ENCODE assay signal across 8 cellular contexts in genomic region chr17:82536220-82537201, GRCh38. TPM values are rescaled to one million over a fixed set of nuclear protein-coding genes. Genes with fewer than 3 reads are reported as not detected.
DNase-seq lines count a peak whose midpoint lies in the region; ATAC-seq lines count a peak whose summit lies in the region.

No MANE protein-coding gene starts in this region.

- peak overlapping the region; percentile 97 for H3K27ac ChIP-seq in GM23248

- H3K4me3 Mint-ChIP-seq in activated CD4-positive, alpha-beta memory T cell treated with anti-CD3 and anti-CD28 coated beads for 36 hours: no peak overlapping the region

- intact Hi-C loops in activated CD4-positive, alpha-beta memory T cell treated with anti-CD3 and anti-CD28 coated beads for 36 hours (cut with micrococcal nuclease): no loop called here

- ATAC-seq in GM21390 (IDR thresholded peaks at IDR 0.05; ENCODE audit: unreplicated experiment): no peak
- no peak for ATAC-seq in HG03108 (IDR thresholded peaks at IDR 0.05; ENCODE audit: unreplicated experiment)

- H3K4me3 ChIP-seq in GM23248 (peak overlapping the region; percentile 53), skeletal muscle cell (ENCODE audit: low read depth, low read length) (no peak overlapping the region)

- H3F3A ChIP-seq in GM23248 (ENCODE audit: insufficient read depth): peaks cover 49% of the 10 kb centered on the region

- H3K27ac Mint-ChIP-seq in activated CD4-positive, alpha-beta memory T cell treated with anti-CD3 and anti-CD28 coated beads for 36 hours: peak overlapping the region; percentile 78

- CTCF ChIA-PET in activated CD4-positive, alpha-beta memory T cell treated with anti-CD3 and anti-CD28 coated beads for 36 hours (lab: Charles Lee): interaction anchor here (0.6 to 1.6 kb wide), 7 partner anchors 10 to 27 kb away, joined by 3 to 8 read pairs (median 4); no protein-coding TSS in a partner anchor

- H3K36me3 ChIP-seq in GM23248 (ENCODE audit: low read depth): no peaks in the 10 kb centered on the region

- peak overlapping the region; percentile 88 for H3K4me2 ChIP-seq in GM23248 (ENCODE audit: unreplicated experiment)

- peaks cover 38% of the 10 kb centered on the region for H3K4me1 ChIP-seq in GM23248 (ENCODE audit: insufficient read depth)

- H3K27me3 ChIP-seq in GM23248 (replicated peaks; ENCODE audit: insufficient read depth): no peaks in the 10 kb centered on the region

- peak overlapping the region; percentile 37 for H2AFZ ChIP-seq in GM23248

- H3K9me2 ChIP-seq in GM23248 (ENCODE audit: insufficient read depth): no peaks in the 10 kb centered on the region

- peaks cover 4% of the 10 kb centered on the region for H3K36me3 Mint-ChIP-seq in activated CD4-positive, alpha-beta memory T cell treated with anti-CD3 and anti-CD28 coated beads for 36 hours

- DNase-seq in GM23248 (peak; percentile 88), glomerular visceral epithelial cell (ENCODE audit: extremely low spot score) (peak; percentile 16), skeletal muscle cell (ENCODE audit: low read depth) (peak; percentile 47), SK-N-DZ (ENCODE audit: low spot score) (no peak), NCI-H1694 treated with DMSO at 0.1 percent for 48 hours (lab: John Stamatoyannopoulos, UW) (no peak)
- no peak for DNase-seq in activated CD4-positive, alpha-beta memory T cell treated with anti-CD3 and anti-CD28 coated beads for 36 hours

- peaks cover 59% of the 10 kb centered on the region for H3K4me1 Mint-ChIP-seq in activated CD4-positive, alpha-beta memory T cell treated with anti-CD3 and anti-CD28 coated beads for 36 hours (ENCODE audit: low read depth)

- WGBS in GM23248 (ENCODE audit: low coverage in 1 of 2, low lambda C conversion rate in 2 of 2, missing lambda C conversion rate in 2 of 2), 2 experiments: 4% methylated on average over 9 of the region's 9 CpGs

- no peaks in the 10 kb centered on the region for H3K9me3 ChIP-seq in GM23248 (ENCODE audit: low read depth)

- peaks cover 99% of the 10 kb centered on the region for H3K79me2 ChIP-seq in GM23248 (ENCODE audit: insufficient read depth)

- in situ Hi-C loops in GM23248 (cut with MboI): no loop called here

- H3K9me3 Mint-ChIP-seq in activated CD4-positive, alpha-beta memory T cell treated with anti-CD3 and anti-CD28 coated beads for 36 hours: no peaks in the 10 kb centered on the region

- H3K27me3 Mint-ChIP-seq in activated CD4-positive, alpha-beta memory T cell treated with anti-CD3 and anti-CD28 coated beads for 36 hours: no peaks in the 10 kb centered on the region

- peaks cover 17% of the 10 kb centered on the region; the same call in 1 of the 2 replicates for H4K20me1 ChIP-seq in GM23248 (ENCODE audit: insufficient read depth)

- peak overlapping the region; percentile 84 for H3K9ac ChIP-seq in GM23248

- POLR2A ChIA-PET in activated CD4-positive, alpha-beta memory T cell treated with anti-CD3 and anti-CD28 coated beads for 36 hours (lab: Charles Lee): interaction anchor here (1.1 kb wide), 1 partner anchor 10 kb away, joined by 3 read pairs; no protein-coding TSS in a partner anchor

RNA-seq across cellular contexts. Expression of gene FOXK2, which starts 17.0 kb away (rescaled TPM):
- total RNA-seq in GM23248 (2014; rRNA removed; shearing (Covaris generic)): 38.4 and 43.0 TPM in 2 replicates
- polyA plus RNA-seq in GM23248 (2016; fragmentation: Nextera tagmentation; extraction: Ambion mirVana): 5.6 and 6.6 TPM in 2 replicates
- 10 to 100 TPM; 49.3 to 60.8 TPM for total RNA-seq in activated CD4-positive, alpha-beta memory T cell treated with anti-CD3 and anti-CD28 coated beads for 36 hours
- 44.6 and 50.7 TPM in 2 replicates for polyA plus RNA-seq in SK-N-DZ (2014; cell fraction: cytosol; rRNA removed)
- polyA plus RNA-seq in SK-N-DZ (2014; cell fraction: nucleus; rRNA removed): 43.3 and 51.3 TPM in 2 replicates

Comparison
In these comparisons a context has a peak if more than half of its experiments do, and no peak if none do; other contexts are left out.
1. DNase-seq: peak in GM23248 (single experiment), glomerular visceral epithelial cell (single experiment) and skeletal muscle cell (single experiment); none in activated CD4-positive, alpha-beta memory T cell treated with anti-CD3 and anti-CD28 coated beads for 36 hours (single experiment), SK-N-DZ (single experiment) and NCI-H1694 treated with DMSO at 0.1 percent for 48 hours (single experiment).